Comparison of ENCODE assay signal across 8 cellular contexts in the genomic region with DNA sequence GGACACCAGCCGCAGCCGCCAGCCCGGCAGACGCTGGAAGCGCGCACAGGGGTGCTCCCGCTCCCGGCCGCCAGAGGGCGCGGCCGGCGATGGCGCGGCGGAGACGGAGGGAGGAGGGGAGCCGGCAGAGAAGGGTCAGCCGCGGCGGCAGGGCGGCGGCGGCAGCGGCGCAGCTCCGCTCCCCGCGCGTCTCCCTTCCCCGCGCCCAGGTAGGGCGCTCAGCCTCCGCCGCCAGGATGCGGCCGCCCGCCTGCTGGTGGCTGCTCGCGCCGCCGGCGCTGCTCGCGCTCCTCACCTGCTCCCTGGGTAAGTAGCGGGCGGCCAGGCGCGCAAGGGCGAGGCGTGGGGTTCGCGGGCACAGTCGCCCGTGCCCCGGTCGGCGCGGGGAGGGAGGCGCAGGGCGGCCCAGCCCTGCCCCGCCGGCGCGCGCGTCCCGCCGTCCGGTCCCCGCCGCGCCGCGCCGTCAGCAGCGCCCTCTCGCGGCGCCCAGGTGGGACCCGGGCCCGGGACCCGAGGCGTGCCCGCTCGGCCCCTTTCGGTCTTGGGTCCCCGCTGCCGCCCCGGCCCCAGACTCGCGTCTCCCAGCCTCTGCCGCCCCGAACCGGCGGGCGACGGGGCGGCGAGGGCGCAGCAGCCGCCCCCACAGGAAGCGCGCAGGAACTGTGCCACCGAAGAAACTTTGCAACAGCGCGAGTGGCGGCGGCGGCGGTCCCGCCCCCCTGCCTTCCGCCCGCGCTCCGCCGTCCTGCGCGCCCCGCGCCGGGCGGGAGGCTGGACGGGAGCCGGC. TPM values are rescaled to one million over a fixed set of nuclear protein-coding genes. Genes with fewer than 3 reads are reported as not detected.
DNase-seq lines count a peak whose midpoint lies in the region; ATAC-seq and TF ChIP-seq lines count a peak whose summit lies in the region.

A gene (plus strand): TSS at position 127 of the 787 bp plus-strand sequence. CDS start 110 bp downstream, at position 237.

- H3K4me1 ChIP-seq in CD4-positive, alpha-beta memory T cell (ENCODE audit: insufficient read depth, low read length) = peaks cover 13% of the 10 kb centered on the region
- H3K4me1 ChIP-seq in OCI-LY1 (ENCODE audit: insufficient read depth, low read length, severe bottlenecking) = peaks cover 11% of the 10 kb centered on the region

- peak; percentile 74 to 86 (median 84) for DNase-seq in CD4-positive, alpha-beta memory T cell
- DNase-seq in activated T-cell treated with anti-CD3 and anti-CD28 coated beads for 48 hours (ENCODE audit: low read depth) (peak; percentile 83), epithelial cell of proximal tubule (ENCODE audit: low read depth) (no peak), mucosa of gallbladder (ENCODE audit: low spot score) (peak; percentile 76)
- peak; percentile 68 for DNase-seq in stimulated activated CD8-positive, alpha-beta memory T cell treated with anti-CD3 and anti-CD28 coated beads, Interleukin-4, amount 100 ng/mL, for 24 hours (ENCODE audit: low read depth)

- peak within 1 kb of the TSS; percentile 91 for H3K4me2 ChIP-seq in OCI-LY1 (ENCODE audit: low read length)

- H3K79me2 ChIP-seq in OCI-LY1 (ENCODE audit: insufficient read depth, low read length) = no peaks in the 10 kb centered on the region

- H3K36me3 ChIP-seq in CD4-positive, alpha-beta memory T cell (ENCODE audit: insufficient read depth, low read length) = no peaks in the 10 kb centered on the region
- H3K36me3 ChIP-seq in OCI-LY1 (ENCODE audit: insufficient read depth, low read length) = no peaks in the 10 kb centered on the region

- H3K27me3 ChIP-seq in CD4-positive, alpha-beta memory T cell (ENCODE audit: insufficient read depth, low read length) = no peaks in the 10 kb centered on the region
- H3K27me3 ChIP-seq in OCI-LY1 (ENCODE audit: insufficient read depth, low read length) = no peaks in the 10 kb centered on the region

- intact Hi-C loops in CD4-positive, alpha-beta memory T cell (cut with micrococcal nuclease) = loop anchor here (1.0 to 10.0 kb wide), 5 partner anchors 38 to 1335 kb away; a partner anchor contains a TSS

- H3K9me3 Mint-ChIP-seq in CD4-positive, alpha-beta memory T cell = no peaks in the 10 kb centered on the region

- peak within 1 kb of the TSS; percentile 90 to 96 (median 91) for H3K27ac Mint-ChIP-seq in CD4-positive, alpha-beta memory T cell

- peak within 1 kb of the TSS; percentile 89; the same call in 1 of the 2 replicates for H2AFZ ChIP-seq in OCI-LY1 (ENCODE audit: low read length)

- no peaks in the 10 kb centered on the region for H3K27me3 Mint-ChIP-seq in CD4-positive, alpha-beta memory T cell

- no peaks in the 10 kb centered on the region for H3K9me2 ChIP-seq in OCI-LY1 (ENCODE audit: low read depth, low read length)

- H3K4me3 Mint-ChIP-seq in CD4-positive, alpha-beta memory T cell = peak within 1 kb of the TSS; percentile 83 to 90 (median 88)

- ATAC-seq in GM19455 (IDR thresholded peaks at IDR 0.05; ENCODE audit: unreplicated experiment) = peak; percentile 82
- peak; percentile 82 for ATAC-seq in HG03571 (IDR thresholded peaks at IDR 0.05; ENCODE audit: unreplicated experiment)

- no peaks in the 10 kb centered on the region for H3K9me3 ChIP-seq in CD4-positive, alpha-beta memory T cell (ENCODE audit: control insufficient read depth in 1 of 2, low read length in 2 of 2)
- no peaks in the 10 kb centered on the region for H3K9me3 ChIP-seq in OCI-LY1 (ENCODE audit: low read length)

- H3K36me3 Mint-ChIP-seq in CD4-positive, alpha-beta memory T cell = peaks cover 0 to 2% of the 10 kb centered on the region in 2 donors

- peaks cover 19 to 23% (median 22%) of the 10 kb centered on the region in 4 donors for H3K4me1 Mint-ChIP-seq in CD4-positive, alpha-beta memory T cell

- peak within 1 kb of the TSS; percentile 83 for H3K27ac ChIP-seq in CD4-positive, alpha-beta memory T cell (ENCODE audit: low read depth, low read length)
- H3K27ac ChIP-seq in OCI-LY1 (ENCODE audit: low read depth, low read length, poor library complexity, severe bottlenecking) = no peak within 1 kb of the TSS

- H4K20me1 ChIP-seq in OCI-LY1 (ENCODE audit: insufficient read depth, low read length) = no peaks in the 10 kb centered on the region

- POLR2A ChIA-PET in CD4-positive, alpha-beta memory T cell (lab: Charles Lee; ENCODE audit: partially characterized antibody) = interaction anchor here (0.6 to 4.8 kb wide), 8 partner anchors 9 to 1339 kb away, joined by 3 to 37 read pairs (median 4); a partner anchor contains a TSS

- TF ChIP-seq CTCF in OCI-LY1 (IDR thresholded peaks at IDR 0.05; ENCODE audit: low read length) = peak; percentile 71
- TF ChIP-seq CTCF in epithelial cell of proximal tubule (conservative IDR thresholded peaks at IDR 0.05; ENCODE audit: low read depth, low read length) = peak; percentile 74

- H3F3A ChIP-seq in OCI-LY1 (ENCODE audit: insufficient read depth, low read length) = no peaks in the 10 kb centered on the region

- peak within 1 kb of the TSS; percentile 78 for H3K9ac ChIP-seq in OCI-LY1 (ENCODE audit: low read length)

- peak within 1 kb of the TSS; percentile 19 to 60 for H3K4me3 ChIP-seq in CD4-positive, alpha-beta memory T cell (ENCODE audit: low read length in 2 of 2)
- H3K4me3 ChIP-seq in OCI-LY1 (ENCODE audit: low read depth, low read length, poor library complexity, severe bottlenecking) (peak within 1 kb of the TSS; percentile 76), epithelial cell of proximal tubule (ENCODE audit: low read depth, low read length) (peak within 1 kb of the TSS; percentile 77)

- CTCF ChIA-PET in CD4-positive, alpha-beta memory T cell (lab: Charles Lee; ENCODE audit: partially characterized antibody) = interaction anchor here (0.6 to 1.5 kb wide), 9 partner anchors 9 to 1196 kb away, joined by 3 to 6 read pairs (median 3); no protein-coding TSS in a partner anchor

RNA-seq across cellular contexts. Expression of the gene that starts here (rescaled TPM):
- total RNA-seq in CD4-positive, alpha-beta memory T cell = 1 to 10 TPM; 5.2 to 5.8 TPM
- polyA plus RNA-seq in CD4-positive, alpha-beta memory T cell = 10 to 100 TPM in 1 of 2 donors, 1 to 10 TPM in 1; 7.3 to 10.2 TPM
- total RNA-seq in epithelial cell of proximal tubule (5.8 and 7.7 TPM in 2 replicates), mucosa of gallbladder (3.9 TPM)
